ENCODE assay signal across 11 cellular contexts in the genomic region with DNA sequence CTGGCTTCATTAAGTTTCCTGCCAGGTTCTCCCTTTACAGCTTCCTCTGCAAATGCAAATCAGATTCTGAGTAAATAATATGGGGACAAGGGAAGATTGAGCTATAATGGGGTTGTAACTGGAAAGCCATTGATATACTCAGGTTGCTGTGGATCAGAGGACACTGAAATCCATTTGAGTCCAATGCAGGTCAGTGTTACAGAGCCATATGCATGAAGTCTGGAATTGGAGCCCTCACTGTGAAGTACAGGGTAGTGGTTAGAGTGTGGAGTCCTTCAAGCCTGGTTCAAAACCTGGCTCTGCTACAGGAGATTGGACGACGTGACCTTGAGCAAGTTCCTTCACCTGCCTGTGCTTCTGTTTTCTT. TPM values are rescaled to one million over a fixed set of nuclear protein-coding genes. Genes with fewer than 3 reads are reported as not detected.
DNase-seq lines count a peak whose midpoint lies in the region; ATAC-seq and TF ChIP-seq lines count a peak whose summit lies in the region.
"Had no signal": no experiment of that assay in that cellular context is flagged by ENCODE, and none has a peak within 500 bp of the region (broad histone marks: within the 10 kb centered on the region; RNA-seq: fewer than 3 reads in every experiment).

No MANE protein-coding gene starts in this region.

- no peak for ATAC-seq in CD8-positive, alpha-beta T cell
- ATAC-seq in GM19324 (IDR thresholded peaks at IDR 0.05; ENCODE audit: low FRiP score, unreplicated experiment): peak; percentile 8
- peak; percentile 13 for ATAC-seq in HG03025 (IDR thresholded peaks at IDR 0.05; ENCODE audit: low FRiP score, unreplicated experiment)
- ATAC-seq in activated CD8-positive, alpha-beta T cell treated with anti-CD3 and anti-CD28 coated beads, Interleukin-2, amount 10 ng/mL, durations not matched to agents 7 days and 5 days: peak; percentile 10
- no peak for ATAC-seq in HG03135 (IDR thresholded peaks at IDR 0.05; ENCODE audit: unreplicated experiment)

- intact Hi-C loops in CD8-positive, alpha-beta T cell (cut with DNase I, micrococcal nuclease): loop anchor here in 1 of 2 experiments (1.0 to 10.0 kb wide), 3 partner anchors 8 to 830 kb away; partner anchors contain the start of gene LSM11
- intact Hi-C loops in MCF 10A (cut with micrococcal nuclease): no loop called here

- CTCF ChIA-PET in CD8-positive, alpha-beta T cell (lab: Charles Lee): interaction anchor here (1.0 to 3.6 kb wide), 3 partner anchors 16 to 22 kb away, joined by 4 to 18 read pairs (median 6); no protein-coding TSS in a partner anchor
- CTCF ChIA-PET in activated CD8-positive, alpha-beta T cell treated with anti-CD3 and anti-CD28 coated beads, Interleukin-2, amount 10 ng/mL, durations not matched to agents 7 days and 5 days (lab: Charles Lee): interaction anchor here (0.8 to 4.1 kb wide), 11 partner anchors 8 to 218 kb away, joined by 3 to 20 read pairs (median 6); no protein-coding TSS in a partner anchor
- CTCF ChIA-PET in MCF 10A (lab: Yijun Ruan, JAX): interaction anchor here (0.6 kb wide), 1 partner anchor 32 kb away, joined by 3 read pairs; no protein-coding TSS in a partner anchor

- no TSS peak for BruUV-seq in MCF 10A (replicated peaks; lab: Mats Ljungman, UMichigan)

- peaks cover 32% of the 10 kb centered on the region for H3K4me1 ChIP-seq in CD8-positive, alpha-beta T cell (ENCODE audit: insufficient read depth, low read length)
- H3K4me1 ChIP-seq: ascending aorta had no signal

- peaks cover 12% of the 10 kb centered on the region for H3K9me3 Mint-ChIP-seq in CD8-positive, alpha-beta T cell
- peaks cover 13% of the 10 kb centered on the region for H3K9me3 Mint-ChIP-seq in activated CD8-positive, alpha-beta T cell treated with anti-CD3 and anti-CD28 coated beads, Interleukin-2, amount 10 ng/mL, durations not matched to agents 7 days and 5 days (ENCODE audit: insufficient read depth)
- H3K9me3 Mint-ChIP-seq in MCF 10A (ENCODE audit: unreplicated experiment) (no peaks in the 10 kb centered on the region), chondrocyte (ENCODE audit: low read depth) (no peaks in the 10 kb centered on the region)

- peak overlapping the region; percentile 82 for H3K4me3 Mint-ChIP-seq in CD8-positive, alpha-beta T cell
- H3K4me3 Mint-ChIP-seq in activated CD8-positive, alpha-beta T cell treated with anti-CD3 and anti-CD28 coated beads, Interleukin-2, amount 10 ng/mL, durations not matched to agents 7 days and 5 days: peak overlapping the region; percentile 66
- H3K4me3 Mint-ChIP-seq in MCF 10A (ENCODE audit: unreplicated experiment) (no peak overlapping the region), chondrocyte (ENCODE audit: unreplicated experiment) (no peak overlapping the region)

- H3K27me3 ChIP-seq in CD8-positive, alpha-beta T cell (ENCODE audit: insufficient read depth, low read length): no peaks in the 10 kb centered on the region
- H3K27me3 ChIP-seq: ascending aorta had no signal

- H3K27ac ChIP-seq in CD8-positive, alpha-beta T cell (ENCODE audit: low read depth, low read length): peak overlapping the region; percentile 1
- H3K27ac ChIP-seq: ascending aorta had no signal

- H3K27me3 Mint-ChIP-seq in CD8-positive, alpha-beta T cell (ENCODE audit: low read depth): no peaks in the 10 kb centered on the region
- no peaks in the 10 kb centered on the region for H3K27me3 Mint-ChIP-seq in activated CD8-positive, alpha-beta T cell treated with anti-CD3 and anti-CD28 coated beads, Interleukin-2, amount 10 ng/mL, durations not matched to agents 7 days and 5 days (ENCODE audit: low read depth)
- no peaks in the 10 kb centered on the region for H3K27me3 Mint-ChIP-seq in MCF 10A (ENCODE audit: insufficient read depth, unreplicated experiment)
- no peaks in the 10 kb centered on the region for H3K27me3 Mint-ChIP-seq in chondrocyte (ENCODE audit: low read depth)

- DNase-seq in CD8-positive, alpha-beta T cell: no peak
- DNase-seq in activated CD8-positive, alpha-beta T cell treated with anti-CD3 and anti-CD28 coated beads, Interleukin-2, amount 10 ng/mL, durations not matched to agents 7 days and 5 days: no peak
- DNase-seq in MCF 10A (ENCODE audit: unreplicated experiment) (no peak), dedifferentiated amniotic fluid mesenchymal stem cell (ENCODE audit: extremely low spot score) (no peak), chondrocyte (ENCODE audit: low spot score) (no peak)
- DNase-seq: NCI-H187 treated with DMSO at 0.1 percent for 48 hours; stimulated activated CD4-positive, alpha-beta T cell treated with anti-CD3 and anti-CD28 coated beads, Interleukin-2, amount 100 ng/mL, for 48 hours had no signal

- TF ChIP-seq CTCF in CD8-positive, alpha-beta T cell (IDR thresholded peaks at IDR 0.05): no peak
- TF ChIP-seq CTCF in MCF 10A (IDR thresholded peaks at IDR 0.05; ENCODE audit: unreplicated experiment) (no peak), chondrocyte (IDR thresholded peaks at IDR 0.05) (no peak)

- peaks cover 64% of the 10 kb centered on the region for H3K4me1 Mint-ChIP-seq in CD8-positive, alpha-beta T cell (ENCODE audit: low read depth)
- peaks cover 69% of the 10 kb centered on the region for H3K4me1 Mint-ChIP-seq in activated CD8-positive, alpha-beta T cell treated with anti-CD3 and anti-CD28 coated beads, Interleukin-2, amount 10 ng/mL, durations not matched to agents 7 days and 5 days (ENCODE audit: low read depth)
- H3K4me1 Mint-ChIP-seq in MCF 10A (ENCODE audit: insufficient read depth, unreplicated experiment): peaks cover 6% of the 10 kb centered on the region
- H3K4me1 Mint-ChIP-seq in chondrocyte (ENCODE audit: low read depth): no peaks in the 10 kb centered on the region

- POLR2A ChIA-PET in CD8-positive, alpha-beta T cell (lab: Charles Lee): interaction anchor here (0.9 to 1.9 kb wide), 7 partner anchors 8 to 357 kb away, joined by 3 to 6 read pairs (median 4); partner anchors contain the start of gene MED7
- POLR2A ChIA-PET in activated CD8-positive, alpha-beta T cell treated with anti-CD3 and anti-CD28 coated beads, Interleukin-2, amount 10 ng/mL, durations not matched to agents 7 days and 5 days (lab: Charles Lee): interaction anchor here (0.8 to 2.6 kb wide), 6 partner anchors 8 to 228 kb away, joined by 3 to 11 read pairs (median 4); partner anchors contain the start of genes HAVCR2 and MED7
- POLR2A ChIA-PET in MCF 10A (lab: Yijun Ruan, JAX): no interaction called here

- peaks cover 6% of the 10 kb centered on the region for H3K36me3 Mint-ChIP-seq in CD8-positive, alpha-beta T cell
- peaks cover 69% of the 10 kb centered on the region for H3K36me3 Mint-ChIP-seq in activated CD8-positive, alpha-beta T cell treated with anti-CD3 and anti-CD28 coated beads, Interleukin-2, amount 10 ng/mL, durations not matched to agents 7 days and 5 days (ENCODE audit: low read depth)
- no peaks in the 10 kb centered on the region for H3K36me3 Mint-ChIP-seq in MCF 10A (ENCODE audit: insufficient read depth, unreplicated experiment)
- H3K36me3 Mint-ChIP-seq in chondrocyte (ENCODE audit: low read depth): no peaks in the 10 kb centered on the region

- no peak overlapping the region for H3K4me3 ChIP-seq in CD8-positive, alpha-beta T cell (ENCODE audit: low read depth, low read length)
- H3K4me3 ChIP-seq: ascending aorta had no signal

- H3K36me3 ChIP-seq in CD8-positive, alpha-beta T cell (ENCODE audit: insufficient read depth, low read length): no peaks in the 10 kb centered on the region
- H3K36me3 ChIP-seq: ascending aorta had no signal

- H3K9me3 ChIP-seq in CD8-positive, alpha-beta T cell (ENCODE audit: low read length): no peaks in the 10 kb centered on the region
- H3K9me3 ChIP-seq: ascending aorta had no signal

- H3K27ac Mint-ChIP-seq in CD8-positive, alpha-beta T cell: peak overlapping the region; percentile 97
- H3K27ac Mint-ChIP-seq in activated CD8-positive, alpha-beta T cell treated with anti-CD3 and anti-CD28 coated beads, Interleukin-2, amount 10 ng/mL, durations not matched to agents 7 days and 5 days: peak overlapping the region; percentile 95
- H3K27ac Mint-ChIP-seq in MCF 10A (ENCODE audit: low read depth, unreplicated experiment) (no peak overlapping the region), chondrocyte (ENCODE audit: unreplicated experiment) (no peak overlapping the region)

RNA-seq across cellular contexts. Expression of gene TIMD4, which starts 48.7 kb away (rescaled TPM):
- total RNA-seq in CD8-positive, alpha-beta T cell: 1 to 10 TPM; 2.2 to 3.1 TPM
- 1 to 10 TPM; 2.7 to 4.0 TPM for total RNA-seq in activated CD8-positive, alpha-beta T cell treated with anti-CD3 and anti-CD28 coated beads, Interleukin-2, amount 10 ng/mL, durations not matched to agents 7 days and 5 days
- total RNA-seq in MCF 10A (2022) (not detected in 2 replicates), chondrocyte (not detected in 3 replicates)

Comparison
In these comparisons a context has a peak if more than half of its experiments do, and no peak if none do; other contexts are left out.
1. ATAC-seq: peak in GM19324 (single experiment), HG03025 (single experiment) and activated CD8-positive, alpha-beta T cell treated with anti-CD3 and anti-CD28 coated beads, Interleukin-2, amount 10 ng/mL, durations not matched to agents 7 days and 5 days (single experiment); none in CD8-positive, alpha-beta T cell (single experiment) and HG03135 (single experiment).
2. H3K27ac Mint-ChIP-seq: peak in CD8-positive, alpha-beta T cell (single experiment) and activated CD8-positive, alpha-beta T cell treated with anti-CD3 and anti-CD28 coated beads, Interleukin-2, amount 10 ng/mL, durations not matched to agents 7 days and 5 days (single experiment); none in MCF 10A (single experiment) and chondrocyte (single experiment).
3. H3K4me3 Mint-ChIP-seq: peak in CD8-positive, alpha-beta T cell (single experiment) and activated CD8-positive, alpha-beta T cell treated with anti-CD3 and anti-CD28 coated beads, Interleukin-2, amount 10 ng/mL, durations not matched to agents 7 days and 5 days (single experiment); none in MCF 10A (single experiment) and chondrocyte (single experiment).